2 cellular contexts compared by ENCODE assay signal in the genomic region with DNA sequence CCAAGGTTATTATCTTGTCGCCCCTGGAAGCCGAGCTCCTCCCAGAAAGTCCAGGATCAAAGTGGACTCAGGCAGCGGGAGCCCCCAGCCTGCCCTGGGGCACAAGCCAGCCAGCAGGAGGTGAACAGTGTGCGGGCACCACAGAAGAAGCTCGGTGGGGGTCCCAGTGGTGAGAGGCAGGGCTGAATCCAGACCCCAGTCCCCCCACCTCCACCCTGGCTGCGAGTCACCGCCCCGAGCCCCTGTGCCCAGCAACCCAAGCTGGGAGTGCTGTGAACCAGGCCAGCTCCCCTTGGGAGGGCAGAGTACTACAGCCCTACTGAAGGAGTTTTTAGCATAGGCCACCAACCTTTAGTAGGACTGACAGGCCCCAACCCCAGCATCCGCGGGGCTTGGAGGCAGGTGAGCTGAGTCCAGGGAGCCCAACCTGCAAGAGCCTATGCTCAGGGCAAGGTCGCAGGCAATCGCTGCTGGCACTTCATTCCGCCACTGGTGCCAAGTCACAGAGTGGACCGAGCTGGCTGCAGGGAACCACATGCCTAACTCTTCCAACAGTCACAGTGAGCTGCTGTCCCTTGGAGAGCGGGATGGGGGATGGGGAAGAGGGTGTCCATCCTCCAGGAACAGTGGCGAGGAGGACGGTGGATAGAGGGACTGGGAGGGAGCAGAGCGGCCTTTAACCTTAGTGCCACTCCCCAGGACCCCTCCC.
TF ChIP-seq lines count a peak whose summit lies in the region.

No MANE protein-coding gene starts in this region.

TF ChIP-seq in HEK293T, 16 proteins besides CTCF, POLR2A, EP300 and RAD21 (continued from another document):
- TF ChIP-seq FOXA1 (IDR thresholded peaks at IDR 0.05) = no peak
- no peak for TF ChIP-seq FOXK2 (IDR thresholded peaks at IDR 0.05)
- no peak for TF ChIP-seq L3MBTL2 (conservative IDR thresholded peaks at IDR 0.05)
- no peak for TF ChIP-seq CTBP1 (IDR thresholded peaks at IDR 0.05; ENCODE audit: borderline replicate concordance)
- no peak for TF ChIP-seq TARDBP (IDR thresholded peaks at IDR 0.05)
- no peak for TF ChIP-seq LEF1 (IDR thresholded peaks at IDR 0.05; ENCODE audit: borderline replicate concordance)
- TF ChIP-seq SP1 (IDR thresholded peaks at IDR 0.05) = no peak

TF ChIP-seq in SK-N-SH treated with all-trans-retinoic acid at 6 μM for 48 hours, 23 proteins besides CTCF, POLR2A, EP300 and RAD21 (continued from another document):
- TF ChIP-seq ZNF8 (CRISPR knock-in tag; IDR thresholded peaks at IDR 0.05) (no peak), ZNF70 (CRISPR knock-in tag; IDR thresholded peaks at IDR 0.05) (no peak), ZC3H10 (CRISPR knock-in tag; IDR thresholded peaks at IDR 0.05) (no peak)
- TF ChIP-seq, protein P1, sequence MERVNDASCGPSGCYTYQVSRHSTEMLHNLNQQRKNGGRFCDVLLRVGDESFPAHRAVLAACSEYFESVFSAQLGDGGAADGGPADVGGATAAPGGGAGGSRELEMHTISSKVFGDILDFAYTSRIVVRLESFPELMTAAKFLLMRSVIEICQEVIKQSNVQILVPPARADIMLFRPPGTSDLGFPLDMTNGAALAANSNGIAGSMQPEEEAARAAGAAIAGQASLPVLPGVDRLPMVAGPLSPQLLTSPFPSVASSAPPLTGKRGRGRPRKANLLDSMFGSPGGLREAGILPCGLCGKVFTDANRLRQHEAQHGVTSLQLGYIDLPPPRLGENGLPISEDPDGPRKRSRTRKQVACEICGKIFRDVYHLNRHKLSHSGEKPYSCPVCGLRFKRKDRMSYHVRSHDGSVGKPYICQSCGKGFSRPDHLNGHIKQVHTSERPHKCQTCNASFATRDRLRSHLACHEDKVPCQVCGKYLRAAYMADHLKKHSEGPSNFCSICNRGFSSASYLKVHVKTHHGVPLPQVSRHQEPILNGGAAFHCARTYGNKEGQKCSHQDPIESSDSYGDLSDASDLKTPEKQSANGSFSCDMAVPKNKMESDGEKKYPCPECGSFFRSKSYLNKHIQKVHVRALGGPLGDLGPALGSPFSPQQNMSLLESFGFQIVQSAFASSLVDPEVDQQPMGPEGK (CRISPR knock-in tag; IDR thresholded peaks at IDR 0.05; ENCODE audit: borderline replicate concordance) = no peak
- TF ChIP-seq, protein P2, sequence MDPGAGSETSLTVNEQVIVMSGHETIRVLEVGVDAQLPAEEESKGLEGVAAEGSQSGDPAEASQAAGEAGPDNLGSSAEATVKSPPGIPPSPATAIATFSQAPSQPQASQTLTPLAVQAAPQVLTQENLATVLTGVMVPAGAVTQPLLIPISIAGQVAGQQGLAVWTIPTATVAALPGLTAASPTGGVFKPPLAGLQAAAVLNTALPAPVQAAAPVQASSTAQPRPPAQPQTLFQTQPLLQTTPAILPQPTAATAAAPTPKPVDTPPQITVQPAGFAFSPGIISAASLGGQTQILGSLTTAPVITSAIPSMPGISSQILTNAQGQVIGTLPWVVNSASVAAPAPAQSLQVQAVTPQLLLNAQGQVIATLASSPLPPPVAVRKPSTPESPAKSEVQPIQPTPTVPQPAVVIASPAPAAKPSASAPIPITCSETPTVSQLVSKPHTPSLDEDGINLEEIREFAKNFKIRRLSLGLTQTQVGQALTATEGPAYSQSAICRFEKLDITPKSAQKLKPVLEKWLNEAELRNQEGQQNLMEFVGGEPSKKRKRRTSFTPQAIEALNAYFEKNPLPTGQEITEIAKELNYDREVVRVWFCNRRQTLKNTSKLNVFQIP (CRISPR knock-in tag; IDR thresholded peaks at IDR 0.05; ENCODE audit: borderline replicate concordance, low read depth) = no peak
- TF ChIP-seq, protein P3, sequence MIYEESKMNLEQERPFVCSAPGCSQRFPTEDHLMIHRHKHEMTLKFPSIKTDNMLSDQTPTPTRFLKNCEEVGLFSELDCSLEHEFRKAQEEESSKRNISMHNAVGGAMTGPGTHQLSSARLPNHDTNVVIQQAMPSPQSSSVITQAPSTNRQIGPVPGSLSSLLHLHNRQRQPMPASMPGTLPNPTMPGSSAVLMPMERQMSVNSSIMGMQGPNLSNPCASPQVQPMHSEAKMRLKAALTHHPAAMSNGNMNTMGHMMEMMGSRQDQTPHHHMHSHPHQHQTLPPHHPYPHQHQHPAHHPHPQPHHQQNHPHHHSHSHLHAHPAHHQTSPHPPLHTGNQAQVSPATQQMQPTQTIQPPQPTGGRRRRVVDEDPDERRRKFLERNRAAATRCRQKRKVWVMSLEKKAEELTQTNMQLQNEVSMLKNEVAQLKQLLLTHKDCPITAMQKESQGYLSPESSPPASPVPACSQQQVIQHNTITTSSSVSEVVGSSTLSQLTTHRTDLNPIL (CRISPR knock-in tag; IDR thresholded peaks at IDR 0.05; ENCODE audit: low read depth) = no peak
